10 cellular contexts compared by ENCODE assay signal in the genomic region with DNA sequence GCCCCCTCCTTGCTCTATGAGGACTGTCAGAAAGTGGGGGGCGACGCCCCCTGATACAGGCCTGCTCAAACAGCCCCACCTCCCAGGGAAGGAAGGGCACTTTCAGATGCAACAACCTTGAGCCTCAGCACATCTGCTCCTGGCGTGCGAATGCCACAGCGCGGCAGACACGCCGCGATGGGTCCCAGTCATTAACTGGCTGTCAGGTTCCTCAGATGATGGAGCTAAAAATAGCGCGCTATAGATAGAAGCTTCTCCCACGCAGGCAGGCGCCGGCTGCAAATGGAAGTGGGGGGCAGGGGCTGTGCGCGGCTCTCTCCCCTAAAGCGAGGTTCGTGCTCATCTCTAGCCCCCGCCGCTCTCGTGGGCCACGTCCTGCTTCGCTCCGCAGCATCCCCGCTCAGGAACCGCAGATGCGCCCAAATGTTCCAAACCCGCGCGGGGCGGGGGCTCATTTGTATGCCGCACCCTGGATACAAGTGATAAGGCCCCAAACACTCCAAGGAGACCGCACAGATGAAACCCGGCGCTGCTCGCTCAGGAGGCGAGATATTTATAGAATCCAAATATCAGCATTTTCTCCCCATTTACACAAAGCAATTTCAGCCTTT. TPM values are rescaled to one million over a fixed set of nuclear protein-coding genes. Genes with fewer than 3 reads are reported as not detected.
A peak's percentile ranks its signal among the peaks of the same experiment; 100 is the strongest.
DNase-seq lines count a peak whose midpoint lies in the region; ATAC-seq, FAIRE-seq and TF ChIP-seq lines count a peak whose summit lies in the region.
"Had no signal": no experiment of that assay in that cellular context is flagged by ENCODE, and none has a peak within 500 bp of the region (broad histone marks: within the 10 kb centered on the region; RNA-seq: fewer than 3 reads in every experiment).

No MANE protein-coding gene starts in this region.

- H3K4me3 ChIP-seq in choroid plexus epithelial cell (ENCODE audit: low read depth, low read length): no peak overlapping the region
- no peak overlapping the region for H3K4me3 ChIP-seq in MG63

- no peaks in the 10 kb centered on the region for H3K36me3 ChIP-seq in MG63

- no peak for DNase-seq in GM19239 (ENCODE audit: insufficient read length, low spot score)
- DNase-seq in choroid plexus epithelial cell (ENCODE audit: low read depth): peak; percentile 6
- peak; percentile 74 for DNase-seq in retina
- no peak for DNase-seq in foreskin melanocyte
- no peak for DNase-seq in MG63
- DNase-seq: activated CD4-positive, CD25-positive, alpha-beta regulatory T cell; kidney had no signal

- TF ChIP-seq CTCF in choroid plexus epithelial cell (conservative IDR thresholded peaks at IDR 0.05; ENCODE audit: low read depth, low read length): no peak

- ATAC-seq in HG03469 (IDR thresholded peaks at IDR 0.05; ENCODE audit: unreplicated experiment): peak; percentile 55
- no peak for ATAC-seq in GM18861 (IDR thresholded peaks at IDR 0.05; ENCODE audit: unreplicated experiment)
- ATAC-seq in GM18517 (IDR thresholded peaks at IDR 0.05; ENCODE audit: unreplicated experiment): no peak

- FAIRE-seq in GM19239 (lab: Jason Lieb, UNC): peak; percentile 23
- FAIRE-seq: kidney had no signal

- no peaks in the 10 kb centered on the region for H3K27me3 ChIP-seq in MG63

- H3K9me3 ChIP-seq in MG63: no peaks in the 10 kb centered on the region

RNA-seq across cellular contexts. Expression of gene LGI2, which starts 57.7 kb away (rescaled TPM):
- total RNA-seq in MG63 (2014; rRNA removed; shearing (Covaris generic); ENCODE audit: low replicate concordance): 0.10 and 0.30 TPM in 2 replicates

Comparison
In these comparisons a context has a peak if more than half of its experiments do, and no peak if none do; other contexts are left out.
1. DNase-seq: peak in choroid plexus epithelial cell (single experiment) and retina (single experiment); none in GM19239 (single experiment), foreskin melanocyte (single experiment) and MG63 (single experiment).